In the genomic region with DNA sequence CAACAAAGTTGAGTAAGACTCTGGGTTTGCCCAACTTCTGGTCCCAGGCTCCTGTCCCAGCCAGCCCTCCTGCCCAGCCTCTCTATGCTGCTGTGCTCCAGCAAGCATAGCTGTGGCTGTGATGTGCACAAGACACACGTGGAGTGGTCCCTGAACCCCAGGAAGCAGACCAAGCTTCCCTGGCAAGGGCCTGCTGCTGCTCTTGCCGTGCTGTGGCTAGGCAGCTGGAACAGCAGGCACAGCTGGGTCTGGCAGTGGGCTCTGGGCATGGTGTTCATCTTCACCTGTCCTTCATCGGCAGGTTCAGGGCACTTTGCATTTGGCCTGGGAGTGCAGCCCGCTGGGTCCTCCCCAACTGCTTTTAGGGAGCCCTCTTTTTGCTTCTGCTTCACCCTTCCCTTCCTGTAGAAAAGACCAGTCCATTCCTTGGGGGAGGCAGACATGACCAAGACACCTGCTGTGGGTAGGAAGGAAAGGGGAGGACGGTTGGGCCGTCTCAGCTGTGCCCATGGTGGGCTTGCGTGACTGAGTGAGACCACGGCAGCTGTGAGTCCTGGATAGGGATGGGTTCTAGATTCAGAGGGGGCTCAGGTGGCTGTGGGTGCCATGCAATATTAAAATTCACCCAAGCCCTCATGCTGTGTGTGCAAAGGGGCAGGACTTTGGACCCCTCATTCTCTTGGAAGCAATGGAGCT, we compare ENCODE assay signal across 14 cellular contexts.
"Had no signal": no experiment of that assay in that cellular context is flagged by ENCODE, and none has a peak within 500 bp of the region (broad histone marks: within the 10 kb centered on the region; RNA-seq: fewer than 3 reads in every experiment).

No MANE protein-coding gene starts in this region.

- DNase-seq: activated CD4-positive, alpha-beta T cell treated with anti-CD3 and anti-CD28 coated beads, Interleukin-2, amount 50 U/mL, for 48 hours; activated effector memory CD4-positive, alpha-beta T cell treated with Interleukin-2 at 50 U/mL for 16 hours; activated naive CD4-positive, alpha-beta T cell treated with anti-CD3 and anti-CD28 coated beads, Interleukin-2, amount 50 U/mL, for 16 hours; activated T-cell treated with anti-CD3 and anti-CD28 coated beads, Interleukin-2, amount 50 U/mL, for 4 hours; mammary epithelial cell; natural killer cell; substantia nigra; transverse colon had no signal

- H3K4me2 ChIP-seq: hepatocyte had no signal

- H3K27ac ChIP-seq: esophagus muscularis mucosa, hepatocyte, transverse colon had no signal

- H3K9me3 ChIP-seq: esophagus muscularis mucosa, transverse colon had no signal

- H3K79me2 ChIP-seq: hepatocyte had no signal

- H3K9me3 Mint-ChIP-seq: activated T-cell treated with anti-CD3 and anti-CD28 coated beads, Interleukin-2, amount 50 U/mL, for 4 hours; natural killer cell; stimulated activated effector memory CD8-positive, alpha-beta T cell treated with anti-CD3 and anti-CD28 coated beads, Interleukin-12 subunit alpha, Interleukin-12 subunit beta, amount 100 ng/mL, for 72 hours; T-helper 2 cell treated with Interferon-gamma antibody and Interleukin-4, amounts not matched to agents 5 μg/mL and 100 μg/mL, for 36 hours had no signal

- H3K27me3 ChIP-seq: esophagus muscularis mucosa, hepatocyte, transverse colon had no signal

- H3K36me3 ChIP-seq: esophagus muscularis mucosa, transverse colon had no signal

- H3K36me3 Mint-ChIP-seq: natural killer cell had no signal

- H3K4me1 ChIP-seq: transverse colon had no signal

- H3K4me3 Mint-ChIP-seq: activated T-cell treated with anti-CD3 and anti-CD28 coated beads, Interleukin-2, amount 50 U/mL, for 4 hours; natural killer cell; stimulated activated effector memory CD8-positive, alpha-beta T cell treated with anti-CD3 and anti-CD28 coated beads, Interleukin-12 subunit alpha, Interleukin-12 subunit beta, amount 100 ng/mL, for 72 hours; T-helper 2 cell treated with Interferon-gamma antibody and Interleukin-4, amounts not matched to agents 5 μg/mL and 100 μg/mL, for 36 hours had no signal

- H3K4me3 ChIP-seq: esophagus muscularis mucosa, hepatocyte, transverse colon had no signal

- ATAC-seq: activated CD4-positive, CD25-positive, alpha-beta regulatory T cell treated with anti-CD3 and anti-CD28 coated beads, Interleukin-2, amount 50 U/mL, for 24 hours; activated T-cell treated with anti-CD3 and anti-CD28 coated beads, Interleukin-2, amount 50 U/mL, for 4 hours; left lobe of liver; natural killer cell; stimulated activated effector memory CD8-positive, alpha-beta T cell treated with anti-CD3 and anti-CD28 coated beads, Interleukin-12 subunit alpha, Interleukin-12 subunit beta, amount 100 ng/mL, for 72 hours had no signal

- H3K27ac Mint-ChIP-seq: natural killer cell; stimulated activated effector memory CD8-positive, alpha-beta T cell treated with anti-CD3 and anti-CD28 coated beads, Interleukin-12 subunit alpha, Interleukin-12 subunit beta, amount 100 ng/mL, for 72 hours; T-helper 2 cell treated with Interferon-gamma antibody and Interleukin-4, amounts not matched to agents 5 μg/mL and 100 μg/mL, for 36 hours had no signal

- H2AFZ ChIP-seq: hepatocyte had no signal
